In genomic region chr9:133490201-133490681, GRCh38 we compare ENCODE assay signal across 18 cellular contexts. TPM values are rescaled to one million over a fixed set of nuclear protein-coding genes. Genes with fewer than 3 reads are reported as not detected.
"Had no signal": no experiment of that assay in that cellular context is flagged by ENCODE, and none has a peak within 500 bp of the region (broad histone marks: within the 10 kb centered on the region; RNA-seq: fewer than 3 reads in every experiment).

No MANE protein-coding gene starts in this region.

- H3K36me3 ChIP-seq: adrenal gland, esophagus squamous epithelium, stomach had no signal

- ATAC-seq: activated naive CD4-positive, alpha-beta T cell treated with anti-CD3 and anti-CD28 coated beads, Interleukin-2, amount 50 U/mL, for 72 hours; effector memory CD8-positive, alpha-beta T cell; psoas muscle; stimulated activated effector memory CD8-positive, alpha-beta T cell treated with anti-CD3 and anti-CD28 coated beads, Interleukin-12 subunit alpha, Interleukin-12 subunit beta, amount 100 ng/mL, for 72 hours had no signal

- H3K27me3 ChIP-seq: adrenal gland, hepatocyte had no signal

- H3K9me3 ChIP-seq: adrenal gland, esophagus squamous epithelium, psoas muscle, stomach had no signal

- H3K4me3 ChIP-seq: adrenal gland, esophagus squamous epithelium, hepatocyte, psoas muscle, smooth muscle cell, stomach had no signal

- DNase-seq: activated CD4-positive, alpha-beta T cell treated with anti-CD3 and anti-CD28 coated beads, Interleukin-2, amount 50 U/mL, for 4 hours; activated gamma-delta T cell; adrenal gland; effector memory CD8-positive, alpha-beta T cell; esophagus squamous epithelium; nephron progenitor cell; stimulated activated CD4-positive, alpha-beta T cell treated with anti-CD3 and anti-CD28 coated beads, Interleukin-4, amount 100 ng/mL, for 24 hours; stomach; T-helper 2 cell; trophoblast cell had no signal

- H3K27ac ChIP-seq: adrenal gland, esophagus squamous epithelium, hepatocyte, psoas muscle, stomach had no signal

RNA-seq across cellular contexts. Expression of gene MYMK, which starts 34.5 kb away (rescaled TPM):
- total RNA-seq: activated naive CD4-positive, alpha-beta T cell treated with anti-CD3 and anti-CD28 coated beads, Interleukin-2, amount 50 U/mL, for 72 hours; adrenal gland; dermis microvascular lymphatic vessel endothelial cell; esophagus squamous epithelium; hepatocyte; osteocyte; smooth muscle cell; stomach; temporal lobe had no signal
- polyA plus RNA-seq: adrenal gland, smooth muscle cell, stomach had no signal
